Comparison of ENCODE assay signal across 8 cellular contexts in genomic region chr9:126558051-126558665, GRCh38. TPM values are rescaled to one million over a fixed set of nuclear protein-coding genes. Genes with fewer than 3 reads are reported as not detected.
DNase-seq lines count a peak whose midpoint lies in the region; ATAC-seq lines count a peak whose summit lies in the region.

No MANE protein-coding gene starts in this region.

- H3K36me3 Mint-ChIP-seq in central memory CD8-positive, alpha-beta T cell (ENCODE audit: insufficient read depth): peaks cover 3% of the 10 kb centered on the region

- peaks cover 5% of the 10 kb centered on the region for H3K4me1 Mint-ChIP-seq in central memory CD8-positive, alpha-beta T cell

- no peak overlapping the region for H3K27ac Mint-ChIP-seq in central memory CD8-positive, alpha-beta T cell (ENCODE audit: low read depth)

- no peaks in the 10 kb centered on the region for H3K9me3 Mint-ChIP-seq in central memory CD8-positive, alpha-beta T cell

- H3K27me3 Mint-ChIP-seq in central memory CD8-positive, alpha-beta T cell: peaks cover 20% of the 10 kb centered on the region

- H3K4me3 Mint-ChIP-seq in central memory CD8-positive, alpha-beta T cell: no peak overlapping the region

- DNase-seq in DMS 273 (lab: John Stamatoyannopoulos, UW; ENCODE audit: unreplicated experiment): peak; percentile 69
- no peak for DNase-seq in DMS 273 treated with DMSO at 0.1 percent for 48 hours (lab: John Stamatoyannopoulos, UW)
- peak; percentile 78 for DNase-seq in NCI-H2029 treated with DMSO at 0.1 percent for 48 hours (lab: John Stamatoyannopoulos, UW)
- DNase-seq in activated CD4-positive, CD25-positive, alpha-beta regulatory T cell treated with anti-CD3 and anti-CD28 coated beads, Interleukin-2, amount 50 U/mL, for 72 hours: peak; percentile 70
- peak; percentile 57 to 65 for DNase-seq in central memory CD8-positive, alpha-beta T cell (ENCODE audit: low spot score in 2 of 2)
- peak; percentile 72 for DNase-seq in left lobe of liver (ENCODE audit: low spot score)
- peak; percentile 30 to 52 (median 30) for DNase-seq in stimulated activated CD4-positive, alpha-beta T cell treated with anti-CD3 and anti-CD28 coated beads, TNF-alpha, amount 100 ng/mL, for 4 hours (ENCODE audit: low read depth in 3 of 3)

- ATAC-seq in central memory CD8-positive, alpha-beta T cell (replicated peaks; ENCODE audit: extremely low read depth, poor library complexity, severe bottlenecking): peak; percentile 56
- ATAC-seq in left lobe of liver (peak; percentile 98), GM21515 (IDR thresholded peaks at IDR 0.05; ENCODE audit: unreplicated experiment) (no peak)

RNA-seq across cellular contexts. Expression of gene LMX1B, which starts 55.6 kb away (rescaled TPM):
- total RNA-seq in left lobe of liver: not detected
